Comparison of ENCODE assay signal across 8 cellular contexts in genomic region chr19:531753-532571, GRCh38. TPM values are rescaled to one million over a fixed set of nuclear protein-coding genes. Genes with fewer than 3 reads are reported as not detected.
DNase-seq lines count a peak whose midpoint lies in the region; ATAC-seq and TF ChIP-seq lines count a peak whose summit lies in the region.

Gene CDC34, plus strand, starts transcription at chr19:531760. Its CDS starts 172 bp downstream, at chr19:531932.

- no peaks in the 10 kb centered on the region for H3K9me3 Mint-ChIP-seq in naive thymus-derived CD8-positive, alpha-beta T cell

- peak within 1 kb of the TSS; percentile 78 to 92 (median 88) for H3K4me3 Mint-ChIP-seq in naive thymus-derived CD8-positive, alpha-beta T cell

- ATAC-seq in HG02588 (IDR thresholded peaks at IDR 0.05; ENCODE audit: unreplicated experiment) = peak; percentile 7
- peak; percentile 2 to 24 for ATAC-seq in naive thymus-derived CD8-positive, alpha-beta T cell

- peak; percentile 40; the same call in 1 of the 2 replicates for TF ChIP-seq POLR2A in Raji (IDR thresholded peaks at IDR 0.05; ENCODE audit: insufficient read depth, low read depth, low read length)

- peak within 1 kb of the TSS; percentile 77 for H3K27ac ChIP-seq in epithelial cell of prostate

- peaks cover 0 to 3% (median 0%) of the 10 kb centered on the region in 5 donors for H3K27me3 Mint-ChIP-seq in naive thymus-derived CD8-positive, alpha-beta T cell

- DNase-seq in NCI-H1417 (lab: John Stamatoyannopoulos, UW) (peak in 2 of 3 experiments; percentile 80), NCI-H1417 treated with DMSO at 0.1 percent for 48 hours (lab: John Stamatoyannopoulos, UW) (no peak), epithelial cell of prostate (ENCODE audit: low read depth, low spot score) (no peak), GDM1 (lab: John Stamatoyannopoulos, UW) (no peak), NCI-H1105 treated with DMSO at 0.1 percent for 48 hours (lab: John Stamatoyannopoulos, UW) (no peak)
- DNase-seq in naive thymus-derived CD8-positive, alpha-beta T cell = no peak

- peaks cover 10 to 25% (median 15%) of the 10 kb centered on the region in 4 donors for H3K4me1 Mint-ChIP-seq in naive thymus-derived CD8-positive, alpha-beta T cell

- peak within 1 kb of the TSS; percentile 13 to 93 (median 87) for H3K27ac Mint-ChIP-seq in naive thymus-derived CD8-positive, alpha-beta T cell

- POLR2A ChIA-PET in naive thymus-derived CD8-positive, alpha-beta T cell (lab: Charles Lee) = interaction anchor here (0.5 to 5.0 kb wide), 14 partner anchors 10 to 733 kb away, joined by 3 to 55 read pairs (median 5); partner anchors contain the start of genes BSG, GZMM and TPGS1

- peaks cover 0 to 7% (median 0%) of the 10 kb centered on the region in 3 donors for H3K36me3 Mint-ChIP-seq in naive thymus-derived CD8-positive, alpha-beta T cell

RNA-seq across cellular contexts. Expression of gene CDC34, which starts in this region (rescaled TPM):
- 10 to 100 TPM; 41.7 to 46.7 TPM for total RNA-seq in naive thymus-derived CD8-positive, alpha-beta T cell
- 10 to 100 TPM; 20.6 to 43.5 (median 27.9) TPM for polyA plus RNA-seq in naive thymus-derived CD8-positive, alpha-beta T cell

Comparison
In these comparisons a context has a peak if more than half of its experiments do, and no peak if none do; other contexts are left out.
1. DNase-seq: peak in NCI-H1417 (2 of 3); none in NCI-H1417 treated with DMSO at 0.1 percent for 48 hours (single experiment), epithelial cell of prostate (single experiment), naive thymus-derived CD8-positive, alpha-beta T cell (0 of 10), GDM1 (single experiment) and NCI-H1105 treated with DMSO at 0.1 percent for 48 hours (single experiment).